Comparison of ENCODE assay signal across 8 cellular contexts in genomic region chr1:77683142-77683835, GRCh38. TPM values are rescaled to one million over a fixed set of nuclear protein-coding genes. Genes with fewer than 3 reads are reported as not detected.
DNase-seq lines count a peak whose midpoint lies in the region; ATAC-seq and TF ChIP-seq lines count a peak whose summit lies in the region.

No MANE protein-coding gene starts in this region.

- H3K9me3 ChIP-seq in sigmoid colon, result no peaks in the 10 kb centered on the region

- DNase-seq in NCI-H2029 treated with DMSO at 0.1 percent for 48 hours (lab: John Stamatoyannopoulos, UW), result peak; percentile 87
- peak; percentile 92 for DNase-seq in T1000 (lab: John Stamatoyannopoulos, UW)
- DNase-seq in astrocyte of the spinal cord (ENCODE audit: low read depth, low spot score), result peak; percentile 94
- DNase-seq in iPS DF 19.7 (ENCODE audit: low read depth, low spot score), result peak; percentile 61
- DNase-seq in sigmoid colon, result peak; percentile 96

- H3K27me3 ChIP-seq in sigmoid colon, result no peaks in the 10 kb centered on the region

- in situ Hi-C loops in astrocyte of the spinal cord (cut with HindIII; ENCODE audit: low sequenced_read_pairs), result no loop called here

- intact Hi-C loops in sigmoid colon (cut with DNase I), result loop anchor here (5.0 kb wide), 3 partner anchors 74 to 466 kb away; partner anchors contain the start of genes FUBP1, PIGK and USP33

- no peak for TF ChIP-seq EP300 in sigmoid colon (IDR thresholded peaks at IDR 0.05)

- ATAC-seq in GM18517 (IDR thresholded peaks at IDR 0.05; ENCODE audit: unreplicated experiment) (peak; percentile 68), HG03039 (IDR thresholded peaks at IDR 0.05; ENCODE audit: unreplicated experiment) (peak; percentile 71)

- TF ChIP-seq CTCF in 22Rv1 (IDR thresholded peaks at IDR 0.05) (peak; percentile 95), astrocyte of the spinal cord (IDR thresholded peaks at IDR 0.05; ENCODE audit: low read depth, low read length) (peak; percentile 74), sigmoid colon (IDR thresholded peaks at IDR 0.05) (peak; percentile 49 to 90 (median 79))

- H3K36me3 ChIP-seq in sigmoid colon, result no peaks in the 10 kb centered on the region

- H3K4me3 ChIP-seq in astrocyte of the spinal cord (ENCODE audit: low read depth, low read length) (peak overlapping the region; percentile 89), sigmoid colon (peak overlapping the region; percentile 75 to 93 (median 88))

- TF ChIP-seq POLR2A in sigmoid colon (IDR thresholded peaks at IDR 0.05), result no peak

- 1% methylated on average over 64 of the region's 64 CpGs for WGBS in sigmoid colon, 2 donors

- H3K27ac ChIP-seq in 22Rv1 (peak overlapping the region; percentile 93), sigmoid colon (peak overlapping the region; percentile 93 to 97 (median 94))

- peaks cover 0 to 44% (median 35%) of the 10 kb centered on the region in 4 donors for H3K4me1 ChIP-seq in sigmoid colon

RNA-seq across cellular contexts. Expression of gene ZZZ3, which starts 0.8 kb away (rescaled TPM):
- total RNA-seq in sigmoid colon, result 10 to 100 TPM; 58.1 to 69.4 (median 66.7) TPM
- 10 to 100 TPM in 1 of 3 donors, 1 to 10 TPM in 2; 5.3 to 12.9 (median 9.6) TPM for polyA plus RNA-seq in sigmoid colon

Comparison
In these comparisons a context has a peak if more than half of its experiments do, and no peak if none do; other contexts are left out.
1. Peak in every context shown above with its lines: DNase-seq, ATAC-seq, H3K4me3 ChIP-seq and H3K27ac ChIP-seq.